ENCODE assay signal across 1 cellular context in the genomic region with DNA sequence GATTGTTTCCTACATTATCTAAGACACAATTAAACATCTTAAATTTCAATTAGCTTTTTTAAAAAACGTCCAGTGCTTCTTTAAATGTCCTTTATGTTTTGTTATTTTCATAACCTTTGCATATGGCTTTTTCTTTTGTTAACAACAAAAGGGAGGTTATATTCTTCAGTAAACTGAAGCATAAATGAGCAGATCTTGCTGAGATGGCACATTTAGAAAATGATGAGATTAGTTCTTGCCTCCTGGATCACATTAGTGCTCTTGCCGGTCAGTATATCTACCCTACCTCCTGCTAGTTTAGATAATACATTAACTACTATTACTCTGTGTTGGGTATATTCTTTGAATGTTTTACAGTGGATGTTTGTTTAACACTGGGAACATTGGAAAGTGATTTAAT.
TF ChIP-seq lines count a peak whose summit lies in the region.

No MANE protein-coding gene starts in this region.

TF ChIP-seq in HEK293, 187 proteins besides CTCF, POLR2A, EP300 and RAD21 (continued from another document):
- TF ChIP-seq, protein P1, sequence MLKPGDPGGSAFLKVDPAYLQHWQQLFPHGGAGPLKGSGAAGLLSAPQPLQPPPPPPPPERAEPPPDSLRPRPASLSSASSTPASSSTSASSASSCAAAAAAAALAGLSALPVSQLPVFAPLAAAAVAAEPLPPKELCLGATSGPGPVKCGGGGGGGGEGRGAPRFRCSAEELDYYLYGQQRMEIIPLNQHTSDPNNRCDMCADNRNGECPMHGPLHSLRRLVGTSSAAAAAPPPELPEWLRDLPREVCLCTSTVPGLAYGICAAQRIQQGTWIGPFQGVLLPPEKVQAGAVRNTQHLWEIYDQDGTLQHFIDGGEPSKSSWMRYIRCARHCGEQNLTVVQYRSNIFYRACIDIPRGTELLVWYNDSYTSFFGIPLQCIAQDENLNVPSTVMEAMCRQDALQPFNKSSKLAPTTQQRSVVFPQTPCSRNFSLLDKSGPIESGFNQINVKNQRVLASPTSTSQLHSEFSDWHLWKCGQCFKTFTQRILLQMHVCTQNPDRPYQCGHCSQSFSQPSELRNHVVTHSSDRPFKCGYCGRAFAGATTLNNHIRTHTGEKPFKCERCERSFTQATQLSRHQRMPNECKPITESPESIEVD (tag by site-specific recombination; IDR thresholded peaks at IDR 0.05): 0 out of 2 replicates have a peak, but pooled peaks have one; percentile 35
